19 cellular contexts compared by ENCODE assay signal in the genomic region with DNA sequence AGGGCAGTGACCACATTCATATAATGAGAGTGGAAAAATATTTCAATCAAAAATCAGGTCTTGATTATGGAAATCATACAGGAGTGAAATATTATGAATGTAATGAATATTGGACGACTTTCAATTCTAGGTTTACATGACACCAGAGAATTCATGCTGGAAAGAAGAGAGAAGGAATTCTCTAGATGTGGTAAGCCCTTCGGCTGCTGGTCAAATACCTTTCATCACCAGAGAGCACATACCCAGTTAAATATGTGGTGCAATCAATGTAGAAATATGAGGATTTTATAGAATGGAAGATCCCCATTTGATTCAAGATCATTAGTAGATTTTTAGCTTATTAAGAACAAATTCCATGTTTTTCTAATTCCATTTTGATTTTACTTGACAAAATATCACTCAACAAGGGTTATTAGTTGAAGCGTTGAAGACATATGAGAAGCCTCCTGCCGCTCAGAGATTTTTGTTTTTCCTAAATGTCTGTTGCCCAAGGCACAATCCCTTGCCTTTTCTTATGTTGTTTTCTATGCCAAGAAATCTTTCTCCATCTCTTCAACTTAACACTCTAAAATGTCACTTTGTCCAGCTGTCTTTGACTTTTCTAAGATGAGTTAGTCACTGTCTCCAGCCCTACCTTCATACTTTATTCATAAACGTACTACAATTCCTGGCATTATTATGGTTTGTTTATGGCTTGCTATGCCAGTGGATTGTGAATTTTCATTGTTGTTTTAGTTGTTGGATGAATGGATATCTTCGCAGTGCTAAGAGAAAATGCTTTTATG.
"Had no signal": no experiment of that assay in that cellular context is flagged by ENCODE, and none has a peak within 500 bp of the region (broad histone marks: within the 10 kb centered on the region; RNA-seq: fewer than 3 reads in every experiment).

No MANE protein-coding gene starts in this region.

- DNase-seq: activated CD4-positive, alpha-beta T cell treated with anti-CD3 and anti-CD28 coated beads, Interleukin-2, amount 10 ng/mL, durations not matched to agents 7 days and 5 days; activated CD8-positive, alpha-beta memory T cell treated with anti-CD3 and anti-CD28 coated beads, Interleukin-2, amount 50 U/mL, for 48 hours; activated gamma-delta T cell treated with Interleukin-2 at 50 U/mL for 16 hours; activated T-cell treated with anti-CD3 and anti-CD28 coated beads, Interleukin-2, amount 50 U/mL, for 72 hours; aorta; gastrocnemius medialis; heart right ventricle; left colon; lower lobe of right lung; pancreas; stimulated activated CD4-positive, alpha-beta T cell treated with anti-CD3 and anti-CD28 coated beads, Interleukin-2, amount 100 ng/mL, for 48 hours; T-helper 9 cell had no signal

- H2AFZ ChIP-seq: neural progenitor cell had no signal

- H3K36me3 ChIP-seq: cardiac muscle cell, esophagus muscularis mucosa, gastrocnemius medialis, heart right ventricle, lower lobe of right lung, neural progenitor cell, pancreas had no signal

- H3K27me3 Mint-ChIP-seq: activated CD4-positive, alpha-beta T cell treated with anti-CD3 and anti-CD28 coated beads, Interleukin-2, amount 10 ng/mL, durations not matched to agents 7 days and 5 days; activated naive CD8-positive, alpha-beta T cell; stimulated activated memory B cell treated with anti-CD40 and anti-IgM and Interleukin-4, amounts not matched to agents 10 μg/mL and 1 μg/mL and 100 μg/mL, for 72 hours had no signal

- H3K27me3 ChIP-seq: cardiac muscle cell, esophagus muscularis mucosa, gastrocnemius medialis, heart right ventricle, neural progenitor cell, pancreas had no signal

- H3K4me1 Mint-ChIP-seq: activated CD4-positive, alpha-beta T cell treated with anti-CD3 and anti-CD28 coated beads, Interleukin-2, amount 10 ng/mL, durations not matched to agents 7 days and 5 days; stimulated activated memory B cell treated with anti-CD40 and anti-IgM and Interleukin-4, amounts not matched to agents 10 μg/mL and 1 μg/mL and 100 μg/mL, for 72 hours had no signal

- H3K9me3 ChIP-seq: esophagus muscularis mucosa, gastrocnemius medialis, heart right ventricle, lower lobe of right lung, pancreas had no signal

- H3K4me2 ChIP-seq: neural progenitor cell had no signal

- H3K27ac ChIP-seq: cardiac muscle cell, esophagus muscularis mucosa, gastrocnemius medialis, heart right ventricle, lower lobe of right lung, neural progenitor cell, pancreas had no signal

- H3K4me3 ChIP-seq: cardiac muscle cell, esophagus muscularis mucosa, gastrocnemius medialis, heart right ventricle, lower lobe of right lung, neural progenitor cell, pancreas had no signal

- H3K9ac ChIP-seq: neural progenitor cell had no signal

- H3K36me3 Mint-ChIP-seq: activated naive CD8-positive, alpha-beta T cell; mesothelial cell of epicardium; stimulated activated memory B cell treated with anti-CD40 and anti-IgM and Interleukin-4, amounts not matched to agents 10 μg/mL and 1 μg/mL and 100 μg/mL, for 72 hours had no signal

- FAIRE-seq: colon, pancreas had no signal

- H3K4me3 Mint-ChIP-seq: activated CD4-positive, alpha-beta T cell treated with anti-CD3 and anti-CD28 coated beads, Interleukin-2, amount 10 ng/mL, durations not matched to agents 7 days and 5 days; activated naive CD8-positive, alpha-beta T cell; activated T-cell treated with anti-CD3 and anti-CD28 coated beads, Interleukin-2, amount 50 U/mL, for 72 hours; mesothelial cell of epicardium; neural progenitor cell; stimulated activated memory B cell treated with anti-CD40 and anti-IgM and Interleukin-4, amounts not matched to agents 10 μg/mL and 1 μg/mL and 100 μg/mL, for 72 hours had no signal

- H3K9me3 Mint-ChIP-seq: activated CD4-positive, alpha-beta T cell treated with anti-CD3 and anti-CD28 coated beads, Interleukin-2, amount 10 ng/mL, durations not matched to agents 7 days and 5 days; activated T-cell treated with anti-CD3 and anti-CD28 coated beads, Interleukin-2, amount 50 U/mL, for 72 hours; mesothelial cell of epicardium; stimulated activated memory B cell treated with anti-CD40 and anti-IgM and Interleukin-4, amounts not matched to agents 10 μg/mL and 1 μg/mL and 100 μg/mL, for 72 hours had no signal

- H3K27ac Mint-ChIP-seq: activated CD4-positive, alpha-beta T cell treated with anti-CD3 and anti-CD28 coated beads, Interleukin-2, amount 10 ng/mL, durations not matched to agents 7 days and 5 days; activated naive CD8-positive, alpha-beta T cell; activated T-cell treated with anti-CD3 and anti-CD28 coated beads, Interleukin-2, amount 50 U/mL, for 72 hours; mesothelial cell of epicardium; stimulated activated memory B cell treated with anti-CD40 and anti-IgM and Interleukin-4, amounts not matched to agents 10 μg/mL and 1 μg/mL and 100 μg/mL, for 72 hours had no signal

- H3K4me1 ChIP-seq: esophagus muscularis mucosa, gastrocnemius medialis, lower lobe of right lung, pancreas had no signal
